In the genomic region with DNA sequence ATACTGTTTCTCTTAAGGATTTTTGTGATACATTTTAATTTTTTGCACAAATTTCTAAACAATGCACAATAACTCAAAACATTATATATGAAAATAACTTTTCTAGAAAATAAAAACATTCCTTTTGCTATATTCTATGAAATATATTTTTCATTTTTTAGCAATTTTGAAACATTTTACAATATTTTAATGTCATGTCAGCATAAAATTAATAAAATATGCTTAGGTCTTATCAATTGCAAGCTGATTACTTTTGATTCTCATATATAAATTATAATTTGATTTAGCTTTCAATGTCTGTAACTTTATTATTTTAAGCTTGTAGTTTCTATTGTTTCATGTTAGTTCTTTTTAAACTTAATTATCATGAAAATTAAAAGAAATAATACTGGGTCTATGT, we compare ENCODE assay signal across 30 cellular contexts.
"Had no signal": no experiment of that assay in that cellular context is flagged by ENCODE, and none has a peak within 500 bp of the region (broad histone marks: within the 10 kb centered on the region; RNA-seq: fewer than 3 reads in every experiment).

No MANE protein-coding gene starts in this region.

- H3K4me1 ChIP-seq: ascending aorta, breast epithelium, colonic mucosa, esophagus squamous epithelium had no signal

- H3K36me3 ChIP-seq: ascending aorta, breast epithelium, cardiac muscle cell, colonic mucosa, esophagus squamous epithelium had no signal

- ATAC-seq: activated CD4-positive, alpha-beta T cell treated with anti-CD3 and anti-CD28 coated beads for 36 hours; activated CD8-positive, alpha-beta memory T cell treated with anti-CD3 and anti-CD28 coated beads, Interleukin-2, amount 10 ng/mL, durations not matched to agents 7 days and 5 days; activated CD8-positive, alpha-beta T cell treated with anti-CD3 and anti-CD28 coated beads, Interleukin-2, amount 10 ng/mL, durations not matched to agents 7 days and 5 days; activated naive CD4-positive, alpha-beta T cell treated with anti-CD3 and anti-CD28 coated beads, Interleukin-2, amount 50 U/mL, for 72 hours; activated T-cell treated with anti-CD3 and anti-CD28 coated beads, Interleukin-2, amount 50 U/mL, for 72 hours had no signal

- DNase-seq: activated CD4-positive, alpha-beta memory T cell treated with anti-CD3 and anti-CD28 coated beads for 36 hours; activated CD4-positive, alpha-beta T cell treated with anti-CD3 and anti-CD28 coated beads for 36 hours; activated CD4-positive, alpha-beta T cell treated with anti-CD3 and anti-CD28 coated beads, Interleukin-2, amount 10 ng/mL, durations not matched to agents 24 days and 14 days; activated CD4-positive, CD25-positive, alpha-beta regulatory T cell; activated CD4-positive, CD25-positive, alpha-beta regulatory T cell treated with anti-CD3 and anti-CD28 coated beads, Interleukin-2, amount 50 U/mL, for 72 hours; activated CD8-positive, alpha-beta memory T cell treated with anti-CD3 and anti-CD28 coated beads, Interleukin-2, amount 10 ng/mL, durations not matched to agents 7 days and 5 days; activated CD8-positive, alpha-beta memory T cell treated with anti-CD3 and anti-CD28 coated beads, Interleukin-2, amount 50 U/mL, for 48 hours; activated CD8-positive, alpha-beta T cell treated with anti-CD3 and anti-CD28 coated beads, Interleukin-2, amount 10 ng/mL, durations not matched to agents 7 days and 5 days; activated gamma-delta T cell; activated naive CD4-positive, alpha-beta T cell; activated naive CD4-positive, alpha-beta T cell treated with anti-CD3 and anti-CD28 coated beads, Interleukin-2, amount 10 ng/mL, durations not matched to agents 7 days and 5 days; activated naive CD8-positive, alpha-beta T cell treated with anti-CD3 and anti-CD28 coated beads, Interleukin-2, amount 10 ng/mL, durations not matched to agents 7 days and 5 days; activated T-cell treated with anti-CD3 and anti-CD28 coated beads for 4 hours; activated T-cell treated with anti-CD3 and anti-CD28 coated beads, Interleukin-2, amount 50 U/mL, for 24 hours; activated T-cell treated with anti-CD3 and anti-CD28 coated beads, Interleukin-2, amount 50 U/mL, for 72 hours; central memory CD4-positive, alpha-beta T cell; cerebellar nuclear complex; colonic mucosa; effector CD8-positive, alpha-beta T cell; esophagus squamous epithelium; foreskin melanocyte; head of caudate nucleus; T-helper 2 cell had no signal

- FAIRE-seq: endometrium, endothelial cell of umbilical vein had no signal

- H3K27me3 ChIP-seq: ascending aorta, breast epithelium, cardiac muscle cell, colonic mucosa, esophagus squamous epithelium had no signal

- H3K9me3 ChIP-seq: ascending aorta, breast epithelium, colonic mucosa, esophagus squamous epithelium had no signal

- H3K27ac ChIP-seq: ascending aorta, breast epithelium, cardiac muscle cell, colonic mucosa, epithelial cell of prostate, esophagus squamous epithelium had no signal

- H3K4me3 ChIP-seq: ascending aorta, breast epithelium, cardiac muscle cell, colonic mucosa, esophagus squamous epithelium had no signal
